8 cellular contexts compared by ENCODE assay signal in the genomic region with DNA sequence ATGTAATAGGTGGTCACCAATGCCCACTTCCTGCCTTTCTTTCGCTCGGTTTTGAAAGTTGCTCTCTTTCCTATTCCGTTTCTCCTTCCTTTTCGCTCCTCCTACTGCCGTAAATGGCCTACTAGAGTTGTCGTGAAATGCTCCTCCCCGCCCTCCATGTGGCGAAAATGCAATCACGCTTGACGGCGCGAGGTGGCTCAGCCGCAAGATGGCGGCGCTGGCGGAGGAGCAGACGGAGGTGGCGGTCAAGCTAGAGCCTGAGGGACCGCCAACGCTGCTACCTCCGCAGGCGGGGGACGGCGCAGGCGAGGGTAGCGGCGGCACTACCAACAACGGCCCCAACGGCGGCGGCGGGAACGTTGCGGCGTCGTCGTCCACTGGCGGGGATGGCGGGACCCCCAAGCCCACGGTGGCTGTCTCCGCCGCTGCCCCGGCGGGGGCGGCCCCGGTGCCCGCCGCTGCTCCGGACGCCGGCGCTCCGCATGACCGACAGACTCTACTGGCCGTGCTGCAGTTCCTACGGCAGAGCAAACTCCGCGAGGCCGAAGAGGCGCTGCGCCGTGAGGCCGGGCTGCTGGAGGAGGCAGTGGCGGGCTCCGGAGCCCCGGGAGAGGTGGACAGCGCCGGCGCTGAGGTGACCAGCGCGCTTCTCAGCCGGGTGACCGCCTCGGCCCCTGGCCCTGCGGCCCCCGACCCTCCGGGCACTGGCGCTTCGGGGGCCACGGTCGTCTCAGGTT. TPM values are rescaled to one million over a fixed set of nuclear protein-coding genes. Genes with fewer than 3 reads are reported as not detected.
DNase-seq lines count a peak whose midpoint lies in the region; ATAC-seq, FAIRE-seq and TF ChIP-seq lines count a peak whose summit lies in the region.

TSS of gene TAF5 (plus strand) at position 195 of the 737 bp plus-strand sequence. CDS start at position 209, 14 bp downstream.

- peaks cover 24% of the 10 kb centered on the region for H3K79me2 ChIP-seq in astrocyte (ENCODE audit: insufficient read depth, low read length)

- H3K9me3 Mint-ChIP-seq in astrocyte (ENCODE audit: unreplicated experiment), result no peaks in the 10 kb centered on the region

- peak within 1 kb of the TSS; percentile 85 for H2AFZ ChIP-seq in astrocyte (ENCODE audit: low read depth, low read length)

- peak within 1 kb of the TSS; percentile 86 for H3K4me3 Mint-ChIP-seq in astrocyte (ENCODE audit: unreplicated experiment)

- TF ChIP-seq CTCF in astrocyte (IDR thresholded peaks at IDR 0.05; ENCODE audit: insufficient read depth, low read depth, low read length) (no peak), uterus (IDR thresholded peaks at IDR 0.05) (peak in 2 of 4 experiments; percentile 35)

- TF ChIP-seq POLR2A in uterus (IDR thresholded peaks at IDR 0.05), result peak; percentile 91 to 95

- H3K27me3 Mint-ChIP-seq in astrocyte (ENCODE audit: low read depth, unreplicated experiment), result no peaks in the 10 kb centered on the region

- H3K4me3 ChIP-seq in astrocyte (ENCODE audit: insufficient read depth, low read depth, low read length) (peak within 1 kb of the TSS; percentile 70), right cardiac atrium (ENCODE audit: low read length) (peak within 1 kb of the TSS; percentile 93), uterus (peak within 1 kb of the TSS; percentile 75 to 76)

- no peaks in the 10 kb centered on the region for H4K20me1 ChIP-seq in astrocyte (ENCODE audit: insufficient read depth, low read length)

- peak within 1 kb of the TSS; percentile 78 for H3K9ac ChIP-seq in astrocyte (ENCODE audit: low read length)

- H3K27ac ChIP-seq in astrocyte (ENCODE audit: low read depth, low read length) (peak within 1 kb of the TSS; percentile 16), right cardiac atrium (ENCODE audit: low read length) (peak within 1 kb of the TSS; percentile 88), uterus (peak within 1 kb of the TSS; percentile 80 to 85)

- under 1% methylated on average over 81 of the region's 81 CpGs for WGBS in right cardiac atrium

- DNase-seq in NCI-H2029 (lab: John Stamatoyannopoulos, UW) (peak; percentile 80), T-helper 22 cell (ENCODE audit: low read depth) (peak; percentile 81), astrocyte (ENCODE audit: low read depth) (peak; percentile 94), right cardiac atrium (peak; percentile 92 to 95 (median 95)), pulmonary artery endothelial cell (ENCODE audit: low read depth, low spot score) (peak; percentile 83), uterus (peak; percentile 89 to 92)

- intact Hi-C loops in right cardiac atrium (cut with DNase I), result no loop called here
- intact Hi-C loops in uterus (cut with DNase I; ENCODE audit: low total_unique reads), result no loop called here

- H3K4me1 ChIP-seq in astrocyte (ENCODE audit: insufficient read depth, low read length) (no peaks in the 10 kb centered on the region), right cardiac atrium (ENCODE audit: control insufficient read depth, insufficient read depth, low read length) (peaks cover 4% of the 10 kb centered on the region), uterus (peaks cover 0 to 10% of the 10 kb centered on the region in 2 donors)

- peaks cover 1% of the 10 kb centered on the region for H3K4me1 Mint-ChIP-seq in astrocyte (ENCODE audit: low read depth, unreplicated experiment)

- no peaks in the 10 kb centered on the region for H3K27me3 ChIP-seq in astrocyte (ENCODE audit: insufficient read depth, low read length)
- no peaks in the 10 kb centered on the region for H3K27me3 ChIP-seq in right cardiac atrium (ENCODE audit: control insufficient read depth, insufficient read depth)
- H3K27me3 ChIP-seq in uterus, result no peaks in the 10 kb centered on the region

- H3K27ac Mint-ChIP-seq in astrocyte (ENCODE audit: unreplicated experiment), result peak within 1 kb of the TSS; percentile 73

- H3K36me3 ChIP-seq in astrocyte (ENCODE audit: insufficient read depth, low read length) (no peaks in the 10 kb centered on the region), uterus (no peaks in the 10 kb centered on the region)

- peak within 1 kb of the TSS; percentile 83 for H3K4me2 ChIP-seq in astrocyte (ENCODE audit: low read length)

- H3K9me3 ChIP-seq in astrocyte (ENCODE audit: insufficient read depth, low read depth, low read length) (no peaks in the 10 kb centered on the region), right cardiac atrium (ENCODE audit: control insufficient read depth, low read length) (no peaks in the 10 kb centered on the region), uterus (no peaks in the 10 kb centered on the region)

- ATAC-seq in GM18508 (IDR thresholded peaks at IDR 0.05; ENCODE audit: insufficient read depth, unreplicated experiment), result peak; percentile 24
- peak; percentile 47 for ATAC-seq in HG02981 (IDR thresholded peaks at IDR 0.05; ENCODE audit: unreplicated experiment)
- peak; percentile 83 to 90 for ATAC-seq in right cardiac atrium

- peak; percentile 68 for FAIRE-seq in astrocyte (lab: Jason Lieb, UNC)

- H3K36me3 Mint-ChIP-seq in astrocyte (ENCODE audit: low read depth, unreplicated experiment), result no peaks in the 10 kb centered on the region

RNA-seq across cellular contexts. Expression of gene TAF5, which starts in this region (rescaled TPM):
- total RNA-seq in astrocyte (3.3 and 3.9 TPM in 2 replicates), right cardiac atrium (1 to 10 TPM; 1.6 to 2.9 (median 2.0) TPM), pulmonary artery endothelial cell (4.7 and 10.5 TPM in 2 replicates), uterus (1 to 10 TPM; 1.8 to 8.6 (median 6.0) TPM)
- 1.5 TPM for polyA plus RNA-seq in right cardiac atrium

Comparison
In these comparisons a context has a peak if more than half of its experiments do, and no peak if none do; other contexts are left out.
1. Peak in every context shown above with its lines: DNase-seq, ATAC-seq, H3K4me3 ChIP-seq and H3K27ac ChIP-seq.
2. ATAC-seq: peak in every context shown above with its lines; median percentile 86 in right cardiac atrium; 47 in HG02981; 24 in GM18508.
3. H3K27ac ChIP-seq: peak in every context shown above with its lines; median percentile 88 in right cardiac atrium; 82 in uterus; 16 in astrocyte.